ENCODE assay signal across 26 cellular contexts in the genomic region with DNA sequence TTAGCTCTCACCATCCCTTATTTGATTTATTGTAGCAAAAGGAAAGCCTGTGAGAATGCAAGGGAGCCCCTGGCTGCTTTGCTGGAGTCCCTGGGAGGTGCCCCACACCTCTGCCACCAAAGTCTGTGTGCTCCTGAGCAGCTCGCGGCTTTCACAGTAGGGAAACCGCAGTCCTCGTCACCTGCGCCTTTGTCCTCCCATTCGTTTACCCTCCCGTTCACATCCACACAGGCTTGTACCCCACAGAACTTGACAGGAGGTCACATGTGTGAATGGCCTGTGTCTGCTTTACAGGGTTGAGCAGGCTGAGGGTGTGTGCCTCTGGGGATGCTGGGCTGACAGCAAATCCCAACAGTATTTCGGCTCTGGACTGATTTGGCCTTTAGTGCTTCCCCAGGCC.
"Had no signal": no experiment of that assay in that cellular context is flagged by ENCODE, and none has a peak within 500 bp of the region (broad histone marks: within the 10 kb centered on the region; RNA-seq: fewer than 3 reads in every experiment).

No MANE protein-coding gene starts in this region.

- H3K36me3 ChIP-seq: cardiac muscle cell, left ventricle myocardium inferior, pancreas, prostate gland had no signal

- H3K4me3 ChIP-seq: ascending aorta, cardiac muscle cell, esophagus muscularis mucosa, heart right ventricle, left ventricle myocardium inferior, lung, pancreas, prostate gland, stomach, suprapubic skin, tibial artery had no signal

- DNase-seq: activated CD4-positive, alpha-beta memory T cell treated with anti-CD3 and anti-CD28 coated beads for 36 hours; activated CD4-positive, alpha-beta T cell treated with anti-CD3 and anti-CD28 coated beads for 4 hours; activated CD8-positive, alpha-beta memory T cell treated with anti-CD3 and anti-CD28 coated beads, Interleukin-2, amount 50 U/mL, for 4 hours; activated gamma-delta T cell; activated naive CD4-positive, alpha-beta T cell treated with anti-CD3 and anti-CD28 coated beads, Interleukin-2, amount 10 ng/mL, durations not matched to agents 7 days and 5 days; activated naive CD8-positive, alpha-beta T cell treated with anti-CD3 and anti-CD28 coated beads, Interleukin-2, amount 10 ng/mL, durations not matched to agents 7 days and 5 days; activated T-cell treated with anti-CD3 and anti-CD28 coated beads, Interleukin-2, amount 50 U/mL, for 1 hour; endodermal cell; foreskin keratinocyte; heart right ventricle; left ventricle myocardium inferior; mesendoderm; nephron progenitor cell; pancreas; stimulated activated CD4-positive, alpha-beta T cell treated with anti-CD3 and anti-CD28 coated beads, Interleukin-15, amount 100 ng/mL, for 24 hours; stimulated activated CD4-positive, alpha-beta T cell treated with anti-CD3 and anti-CD28 coated beads, Interleukin-2, amount 100 ng/mL, for 24 hours; stimulated activated naive B cell treated with anti-CD40 and anti-IgM and Interleukin-4, amounts not matched to agents 10 μg/mL and 1 μg/mL and 100 μg/mL, for 72 hours; stomach; T-helper 1 cell; tibial artery had no signal

- ATAC-seq: foreskin keratinocyte; heart right ventricle; pancreas; stimulated activated naive B cell treated with anti-CD40 and anti-IgM and Interleukin-4, amounts not matched to agents 10 μg/mL and 1 μg/mL and 100 μg/mL, for 72 hours had no signal

- H3K4me1 ChIP-seq: ascending aorta, esophagus muscularis mucosa, foreskin keratinocyte, heart right ventricle, left ventricle myocardium inferior, pancreas, prostate gland, stomach, suprapubic skin had no signal

- H3K27me3 ChIP-seq: ascending aorta, cardiac muscle cell, esophagus muscularis mucosa, foreskin keratinocyte, heart right ventricle, pancreas, stomach, suprapubic skin, tibial artery had no signal

- H3K9me3 ChIP-seq: ascending aorta, esophagus muscularis mucosa, heart right ventricle, left ventricle myocardium inferior, pancreas, prostate gland, stomach, suprapubic skin, tibial artery had no signal

- H3K27ac ChIP-seq: ascending aorta, cardiac muscle cell, esophagus muscularis mucosa, foreskin keratinocyte, heart right ventricle, left ventricle myocardium inferior, pancreas, prostate gland, stomach, suprapubic skin, tibial artery had no signal
